1 cellular context compared by ENCODE assay signal in the genomic region with DNA sequence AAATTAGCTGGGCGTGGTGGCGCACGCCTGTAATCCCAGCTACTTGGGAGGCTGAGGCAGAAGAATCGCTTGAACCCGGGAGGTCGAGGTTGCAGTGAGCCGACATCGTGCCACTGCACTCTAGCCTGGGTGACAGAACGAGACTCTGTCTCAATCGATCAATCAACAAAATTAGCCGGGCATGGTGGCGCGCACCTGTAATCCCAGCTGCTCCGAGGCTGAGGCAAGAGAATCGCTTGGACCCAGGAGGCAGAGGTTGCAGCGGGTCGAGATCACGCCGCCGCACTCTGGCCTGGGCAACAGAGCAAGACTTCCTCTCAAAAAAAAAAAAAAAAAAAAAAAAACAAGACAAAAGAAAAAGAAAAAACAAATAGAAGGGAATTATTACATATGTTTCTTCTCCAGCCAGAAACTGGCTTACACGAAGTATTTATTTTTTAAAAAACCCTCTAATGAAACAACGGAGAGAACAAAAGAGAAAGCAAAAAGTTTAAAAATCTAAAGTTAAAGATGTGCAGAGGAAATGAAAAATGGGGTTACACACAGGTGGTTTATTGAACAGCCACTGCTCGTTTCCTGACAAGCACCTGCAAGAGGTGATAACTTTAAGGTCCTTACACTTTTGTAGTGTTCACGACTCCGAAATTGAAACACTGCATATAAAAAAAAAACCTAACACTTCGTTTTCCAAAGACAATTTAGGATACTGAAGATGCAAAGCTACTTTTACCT.
TF ChIP-seq lines count a peak whose summit lies in the region.

No MANE protein-coding gene starts in this region.

TF ChIP-seq in GM23338, 12 proteins besides CTCF, POLR2A, EP300 and RAD21 (continued from another document):
- TF ChIP-seq, protein P1, sequence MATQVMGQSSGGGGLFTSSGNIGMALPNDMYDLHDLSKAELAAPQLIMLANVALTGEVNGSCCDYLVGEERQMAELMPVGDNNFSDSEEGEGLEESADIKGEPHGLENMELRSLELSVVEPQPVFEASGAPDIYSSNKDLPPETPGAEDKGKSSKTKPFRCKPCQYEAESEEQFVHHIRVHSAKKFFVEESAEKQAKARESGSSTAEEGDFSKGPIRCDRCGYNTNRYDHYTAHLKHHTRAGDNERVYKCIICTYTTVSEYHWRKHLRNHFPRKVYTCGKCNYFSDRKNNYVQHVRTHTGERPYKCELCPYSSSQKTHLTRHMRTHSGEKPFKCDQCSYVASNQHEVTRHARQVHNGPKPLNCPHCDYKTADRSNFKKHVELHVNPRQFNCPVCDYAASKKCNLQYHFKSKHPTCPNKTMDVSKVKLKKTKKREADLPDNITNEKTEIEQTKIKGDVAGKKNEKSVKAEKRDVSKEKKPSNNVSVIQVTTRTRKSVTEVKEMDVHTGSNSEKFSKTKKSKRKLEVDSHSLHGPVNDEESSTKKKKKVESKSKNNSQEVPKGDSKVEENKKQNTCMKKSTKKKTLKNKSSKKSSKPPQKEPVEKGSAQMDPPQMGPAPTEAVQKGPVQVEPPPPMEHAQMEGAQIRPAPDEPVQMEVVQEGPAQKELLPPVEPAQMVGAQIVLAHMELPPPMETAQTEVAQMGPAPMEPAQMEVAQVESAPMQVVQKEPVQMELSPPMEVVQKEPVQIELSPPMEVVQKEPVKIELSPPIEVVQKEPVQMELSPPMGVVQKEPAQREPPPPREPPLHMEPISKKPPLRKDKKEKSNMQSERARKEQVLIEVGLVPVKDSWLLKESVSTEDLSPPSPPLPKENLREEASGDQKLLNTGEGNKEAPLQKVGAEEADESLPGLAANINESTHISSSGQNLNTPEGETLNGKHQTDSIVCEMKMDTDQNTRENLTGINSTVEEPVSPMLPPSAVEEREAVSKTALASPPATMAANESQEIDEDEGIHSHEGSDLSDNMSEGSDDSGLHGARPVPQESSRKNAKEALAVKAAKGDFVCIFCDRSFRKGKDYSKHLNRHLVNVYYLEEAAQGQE (IDR thresholded peaks at IDR 0.05; ENCODE audit: unreplicated experiment): no peak
- no peak for TF ChIP-seq ZNF331 (CRISPR knock-in tag; IDR thresholded peaks at IDR 0.05; ENCODE audit: low read depth)
